In the genomic region with DNA sequence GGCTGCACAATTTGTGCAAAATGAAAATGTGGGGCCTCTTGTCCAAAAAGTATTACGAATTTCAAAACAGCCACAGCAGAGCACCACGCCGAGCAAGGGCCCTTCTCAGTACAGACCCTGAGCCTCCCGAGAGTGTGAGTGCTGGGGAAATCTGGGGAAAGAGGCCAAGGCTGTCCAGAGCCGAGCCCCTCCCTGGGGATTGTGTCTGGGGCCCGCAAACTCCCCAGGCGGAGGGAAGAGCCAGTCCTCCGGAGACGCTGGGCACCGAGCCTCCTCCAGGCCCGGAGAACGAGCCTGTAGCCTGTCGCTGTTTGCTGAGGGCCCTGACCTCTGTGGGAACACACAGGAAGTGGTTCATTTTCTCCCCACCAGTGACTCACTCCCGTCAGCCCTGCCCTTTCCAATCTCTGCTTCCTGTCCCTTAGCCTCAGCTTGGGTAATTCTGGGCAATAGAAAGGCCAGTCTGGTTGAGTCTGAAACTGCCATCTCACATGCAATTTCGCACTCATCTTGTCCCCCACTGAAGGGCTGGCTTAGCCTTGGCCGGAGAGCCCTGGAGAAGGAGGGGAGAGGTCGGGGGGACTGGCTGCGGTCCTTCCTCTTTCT, we compare ENCODE assay signal across 8 cellular contexts. TPM values are rescaled to one million over a fixed set of nuclear protein-coding genes. Genes with fewer than 3 reads are reported as not detected.
DNase-seq lines count a peak whose midpoint lies in the region; ATAC-seq and TF ChIP-seq lines count a peak whose summit lies in the region.

No MANE protein-coding gene starts in this region.

- H3K4me1 ChIP-seq in OCI-LY1 (ENCODE audit: insufficient read depth, low read length, severe bottlenecking), result peaks cover 16% of the 10 kb centered on the region
- peaks cover 13% of the 10 kb centered on the region for H3K4me1 ChIP-seq in fibroblast of lung (ENCODE audit: control insufficient read depth, extremely low read depth, insufficient read depth, low read length)
- peaks cover 18 to 28% of the 10 kb centered on the region in 2 donors for H3K4me1 ChIP-seq in thoracic aorta (ENCODE audit: control insufficient read depth in 1 of 2, low read depth in 2 of 2)

- ATAC-seq in HG02943 (IDR thresholded peaks at IDR 0.05; ENCODE audit: low read depth, unreplicated experiment) (peak; percentile 94), thoracic aorta (ENCODE audit: insufficient number of reproducible peaks, low FRiP score, low read depth) (peak; percentile 98)

- H2AFZ ChIP-seq in OCI-LY1 (ENCODE audit: low read length) (peak overlapping the region; percentile 92), fibroblast of lung (ENCODE audit: low read length) (peak overlapping the region; percentile 41)

- no peaks in the 10 kb centered on the region for H3K9me3 ChIP-seq in OCI-LY1 (ENCODE audit: low read length)
- H3K9me3 ChIP-seq in fibroblast of lung (ENCODE audit: control insufficient read depth, insufficient read depth, low read depth, low read length), result no peaks in the 10 kb centered on the region
- H3K9me3 ChIP-seq in thoracic aorta, result no peaks in the 10 kb centered on the region

- peak overlapping the region; percentile 47 for H3K4me2 ChIP-seq in OCI-LY1 (ENCODE audit: low read length)
- peak overlapping the region; percentile 84 for H3K4me2 ChIP-seq in fibroblast of lung (ENCODE audit: extremely low read depth, insufficient read depth, low read length)

- no peaks in the 10 kb centered on the region for H3K9me2 ChIP-seq in OCI-LY1 (ENCODE audit: low read depth, low read length)

- H3K36me3 ChIP-seq in OCI-LY1 (ENCODE audit: insufficient read depth, low read length), result no peaks in the 10 kb centered on the region
- no peaks in the 10 kb centered on the region for H3K36me3 ChIP-seq in fibroblast of lung (ENCODE audit: control insufficient read depth, insufficient read depth, low read length)
- no peaks in the 10 kb centered on the region for H3K36me3 ChIP-seq in thoracic aorta

- peak overlapping the region; percentile 27 for H3K4me3 ChIP-seq in OCI-LY1 (ENCODE audit: low read depth, low read length, poor library complexity, severe bottlenecking)
- peak overlapping the region in 2 of 4 experiments; percentile 34 to 45 for H3K4me3 ChIP-seq in fibroblast of lung (replicated peaks in 1 of 4; ENCODE audit: control extremely low read depth in 1 of 4, insufficient read depth in 1 of 4, low read depth in 3 of 4, low read length in 4 of 4)
- peak overlapping the region; percentile 51 for H3K4me3 ChIP-seq in thoracic aorta

- H3K79me2 ChIP-seq in OCI-LY1 (ENCODE audit: insufficient read depth, low read length) (no peaks in the 10 kb centered on the region), fibroblast of lung (ENCODE audit: control insufficient read depth, insufficient read depth, low read length) (no peaks in the 10 kb centered on the region)

- TF ChIP-seq CTCF in OCI-LY1 (IDR thresholded peaks at IDR 0.05; ENCODE audit: low read length) (no peak), fibroblast of lung (conservative IDR thresholded peaks at IDR 0.05 in 1 of 2, IDR thresholded peaks at IDR 0.05 in 1 of 2; ENCODE audit: low read depth in 1 of 2, low read length in 2 of 2) (no peak), thoracic aorta (IDR thresholded peaks at IDR 0.05) (no peak)

- no peaks in the 10 kb centered on the region for H3K27me3 ChIP-seq in OCI-LY1 (ENCODE audit: insufficient read depth, low read length)
- H3K27me3 ChIP-seq in fibroblast of lung (ENCODE audit: control insufficient read depth, insufficient read depth, low read length), result no peaks in the 10 kb centered on the region
- H3K27me3 ChIP-seq in thoracic aorta (replicated peaks; ENCODE audit: insufficient read depth), result no peaks in the 10 kb centered on the region

- H4K20me1 ChIP-seq in OCI-LY1 (ENCODE audit: insufficient read depth, low read length) (no peaks in the 10 kb centered on the region), fibroblast of lung (ENCODE audit: control insufficient read depth, extremely low read depth, insufficient read depth, low read length) (no peaks in the 10 kb centered on the region)

- peak overlapping the region; percentile 31 for H3K27ac ChIP-seq in OCI-LY1 (ENCODE audit: low read depth, low read length, poor library complexity, severe bottlenecking)
- peak overlapping the region; percentile 90 for H3K27ac ChIP-seq in fibroblast of lung (ENCODE audit: insufficient read depth, low read length)
- H3K27ac ChIP-seq in thoracic aorta, result peak overlapping the region; percentile 94 to 99

- peak overlapping the region; percentile 46; the same call in 1 of the 2 replicates for H3K9ac ChIP-seq in OCI-LY1 (ENCODE audit: low read length)
- peak overlapping the region; percentile 69 for H3K9ac ChIP-seq in fibroblast of lung (ENCODE audit: insufficient read depth, low read length)

- peak; percentile 83 for DNase-seq in NK-92 treated with Interleukin-12 subunit alpha and Interleukin-12 subunit beta, amount 100 ng/mL, for 24 hours (lab: John Stamatoyannopoulos, UW)
- DNase-seq in NK-92 (lab: John Stamatoyannopoulos, UW; ENCODE audit: unreplicated experiment) (no peak), activated T-cell treated with anti-CD3 and anti-CD28 coated beads for 48 hours (ENCODE audit: low read depth) (peak; percentile 71), fibroblast of lung (ENCODE audit: low read depth in 2 of 2) (peak; percentile 97 to 98), occipital lobe (lab: John Stamatoyannopoulos, UW) (peak; percentile 30), thoracic aorta (ENCODE audit: low spot score) (peak; percentile 59)

- no peaks in the 10 kb centered on the region for H3F3A ChIP-seq in OCI-LY1 (ENCODE audit: insufficient read depth, low read length)

RNA-seq across cellular contexts. Expression of gene GNA12, which starts 19.5 kb away (rescaled TPM):
- 23.1 and 36.2 TPM in 2 replicates for total RNA-seq in fibroblast of lung
- 119 and 137 TPM in 2 replicates for polyA plus RNA-seq in fibroblast of lung
- 87.8 and 89.1 TPM in 2 replicates for polyA plus RNA-seq in fibroblast of lung (2012)
- polyA minus RNA-seq in fibroblast of lung (ENCODE audit: low replicate concordance), result 174 and 188 TPM in 2 replicates
- 15.3 TPM for total RNA-seq in occipital lobe
- 10 to 100 TPM; 27.6 to 48.8 TPM for total RNA-seq in thoracic aorta

Comparison
In these comparisons a context has a peak if more than half of its experiments do, and no peak if none do; other contexts are left out.
1. H3K27ac ChIP-seq: peak in every context shown above with its lines; median percentile 96 in thoracic aorta; 90 in fibroblast of lung; 31 in OCI-LY1.